Comparison of ENCODE assay signal across 8 cellular contexts in genomic region chr15:38474155-38474757, GRCh38. TPM values are rescaled to one million over a fixed set of nuclear protein-coding genes. Genes with fewer than 3 reads are reported as not detected.
A peak's percentile ranks its signal among the peaks of the same experiment; 100 is the strongest.
DNase-seq lines count a peak whose midpoint lies in the region; ATAC-seq and TF ChIP-seq lines count a peak whose summit lies in the region.

No MANE protein-coding gene starts in this region.

- peak; percentile 94 for ATAC-seq in GM19025 (IDR thresholded peaks at IDR 0.05; ENCODE audit: low read depth, unreplicated experiment)
- ATAC-seq in HG03097 (IDR thresholded peaks at IDR 0.05; ENCODE audit: low FRiP score, unreplicated experiment) = peak; percentile 66
- ATAC-seq in activated CD8-positive, alpha-beta T cell treated with anti-CD3 and anti-CD28 coated beads for 36 hours = peak; percentile 97

- POLR2A ChIA-PET in activated CD8-positive, alpha-beta T cell treated with anti-CD3 and anti-CD28 coated beads for 36 hours (lab: Charles Lee) = interaction anchor here (1.4 to 1.5 kb wide), 2 partner anchors 16 to 216 kb away, joined by 3 to 5 read pairs; no protein-coding TSS in a partner anchor

- DNase-seq in DMS53 treated with DMSO at 0.1 percent for 48 hours (lab: John Stamatoyannopoulos, UW; ENCODE audit: unreplicated experiment) = peak; percentile 45
- peak; percentile 57 for DNase-seq in NCI-H2227 (lab: John Stamatoyannopoulos, UW; ENCODE audit: unreplicated experiment)
- peak; percentile 24 for DNase-seq in activated CD8-positive, alpha-beta T cell treated with anti-CD3 and anti-CD28 coated beads for 36 hours
- peak; percentile 24 for DNase-seq in foreskin melanocyte
- peak; percentile 91 for DNase-seq in pons (ENCODE audit: low spot score)
- DNase-seq in DMS79 (lab: John Stamatoyannopoulos, UW) = no peak

- no peaks in the 10 kb centered on the region for H3K27me3 Mint-ChIP-seq in activated CD8-positive, alpha-beta T cell treated with anti-CD3 and anti-CD28 coated beads for 36 hours

- H3K4me3 Mint-ChIP-seq in activated CD8-positive, alpha-beta T cell treated with anti-CD3 and anti-CD28 coated beads for 36 hours = no peak overlapping the region

- H3K27ac Mint-ChIP-seq in activated CD8-positive, alpha-beta T cell treated with anti-CD3 and anti-CD28 coated beads for 36 hours = no peak overlapping the region

- H3K36me3 Mint-ChIP-seq in activated CD8-positive, alpha-beta T cell treated with anti-CD3 and anti-CD28 coated beads for 36 hours (ENCODE audit: low read depth) = peaks cover 30% of the 10 kb centered on the region

- peaks cover 2% of the 10 kb centered on the region for H3K4me1 Mint-ChIP-seq in activated CD8-positive, alpha-beta T cell treated with anti-CD3 and anti-CD28 coated beads for 36 hours (ENCODE audit: low read depth)

- CTCF ChIA-PET in activated CD8-positive, alpha-beta T cell treated with anti-CD3 and anti-CD28 coated beads for 36 hours (lab: Charles Lee) = interaction anchor here (0.7 to 7.2 kb wide), 16 partner anchors 10 to 343 kb away, joined by 3 to 108 read pairs (median 5); partner anchors contain the start of genes FAM98B and RASGRP1

- intact Hi-C loops in activated CD8-positive, alpha-beta T cell treated with anti-CD3 and anti-CD28 coated beads for 36 hours (cut with micrococcal nuclease) = no loop called here

- H3K9me3 Mint-ChIP-seq in activated CD8-positive, alpha-beta T cell treated with anti-CD3 and anti-CD28 coated beads for 36 hours = no peaks in the 10 kb centered on the region

- peak; percentile 79 for TF ChIP-seq CTCF in activated CD8-positive, alpha-beta T cell treated with anti-CD3 and anti-CD28 coated beads for 36 hours (IDR thresholded peaks at IDR 0.05)

RNA-seq across cellular contexts. Expression of gene FAM98B, which starts 20.3 kb away (rescaled TPM):
- 10 to 100 TPM; 51.0 to 61.8 TPM for total RNA-seq in activated CD8-positive, alpha-beta T cell treated with anti-CD3 and anti-CD28 coated beads for 36 hours
